ENCODE assay signal across 22 cellular contexts in the genomic region with DNA sequence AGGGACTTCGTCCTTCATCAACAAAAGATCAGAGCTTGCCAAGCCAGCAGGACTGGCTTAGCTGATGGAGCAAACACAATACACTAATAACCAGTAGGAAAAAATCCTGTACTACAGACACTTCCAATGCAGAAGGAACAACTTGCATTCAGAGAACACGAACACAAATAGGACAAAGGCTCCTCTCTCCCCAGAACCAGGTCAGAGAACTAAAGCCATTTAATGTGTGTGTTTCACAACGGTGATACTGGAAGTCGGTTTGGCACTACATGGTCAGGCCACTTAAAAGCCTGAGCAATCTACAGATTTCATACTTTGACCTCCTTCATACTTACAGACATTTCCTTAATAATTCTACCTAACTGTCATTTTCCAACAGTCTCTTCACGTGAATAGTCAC. TPM values are rescaled to one million over a fixed set of nuclear protein-coding genes. Genes with fewer than 3 reads are reported as not detected.
A peak's percentile ranks its signal among the peaks of the same experiment; 100 is the strongest.
DNase-seq lines count a peak whose midpoint lies in the region; ATAC-seq and TF ChIP-seq lines count a peak whose summit lies in the region.
"Had no signal": no experiment of that assay in that cellular context is flagged by ENCODE, and none has a peak within 500 bp of the region (broad histone marks: within the 10 kb centered on the region; RNA-seq: fewer than 3 reads in every experiment).

No MANE protein-coding gene starts in this region.

- H3K4me1 ChIP-seq in PC-9 (replicated peaks; ENCODE audit: insufficient read depth), result peaks cover 56% of the 10 kb centered on the region
- H3K4me1 ChIP-seq in esophagus (ENCODE audit: control insufficient read depth in 2 of 2, insufficient read depth in 2 of 2, low read length in 1 of 2), result peaks cover 4% of the 10 kb centered on the region in 2 donors
- peaks cover 68 to 80% of the 10 kb centered on the region in 2 donors for H3K4me1 ChIP-seq in gastrocnemius medialis

- H3K36me3 ChIP-seq in PC-9 (ENCODE audit: low read depth), result 0 out of 2 replicates have a peak, but pooled peaks cover 21% of the 10 kb centered on the region
- H3K36me3 ChIP-seq in esophagus (ENCODE audit: control insufficient read depth in 2 of 2, insufficient read depth in 2 of 2, low read length in 1 of 2), result peaks cover 0 to 6% of the 10 kb centered on the region in 2 donors
- peaks cover 0 to 12% of the 10 kb centered on the region in 2 donors for H3K36me3 ChIP-seq in gastrocnemius medialis

- peak overlapping the region; percentile 24 for H3K4me3 Mint-ChIP-seq in activated naive CD4-positive, alpha-beta T cell treated with anti-CD3 and anti-CD28 coated beads, Interleukin-2, amount 50 U/mL, for 24 hours

- DNase-seq in activated naive CD4-positive, alpha-beta T cell treated with anti-CD3 and anti-CD28 coated beads, Interleukin-2, amount 50 U/mL, for 72 hours (ENCODE audit: low spot score in 2 of 2), result no peak
- DNase-seq in PC-9 (no peak), gastrocnemius medialis (no peak), NOMO-1 treated with dmso at 0.1 percent for 144 hours (lab: John Stamatoyannopoulos, UW; ENCODE audit: unreplicated experiment) (no peak), activated gamma-delta T cell treated with Interleukin-2 at 50 U/mL for 16 hours (no peak), HuH-7.5 (ENCODE audit: low spot score) (no peak)
- DNase-seq: DMS 273 treated with DMSO at 0.1 percent for 48 hours; GDM1; KG1; NCI-H1436; NCI-H2029; NCI-H2171; NCI-H446; NK-92 treated with Interleukin-12 subunit alpha and Interleukin-12 subunit beta, amount 100 ng/mL, for 24 hours; OCI-M1; RPMI8226 had no signal

- H3K9me3 ChIP-seq in PC-9 (ENCODE audit: insufficient read depth, low read depth) (no peaks in the 10 kb centered on the region), esophagus (ENCODE audit: control insufficient read depth in 2 of 2, insufficient read depth in 1 of 2, low read depth in 1 of 2, low read length in 1 of 2) (no peaks in the 10 kb centered on the region), gastrocnemius medialis (no peaks in the 10 kb centered on the region)
- H3K9me3 ChIP-seq: A549; BLaER1 treated with 17β-estradiol and CSF1 and Interleukin-3, amounts not matched to agents 10 nM and 100 nM; HAP-1 had no signal

- intact Hi-C loops in PC-9 (cut with micrococcal nuclease; ENCODE audit: unreplicated experiment) (no loop called here), gastrocnemius medialis (cut with DNase I; ENCODE audit: low total_unique reads) (no loop called here)

- H3K9me3 Mint-ChIP-seq in activated naive CD4-positive, alpha-beta T cell treated with anti-CD3 and anti-CD28 coated beads, Interleukin-2, amount 50 U/mL, for 24 hours, result no peaks in the 10 kb centered on the region
- H3K9me3 Mint-ChIP-seq in activated naive CD4-positive, alpha-beta T cell treated with anti-CD3 and anti-CD28 coated beads, Interleukin-2, amount 50 U/mL, for 72 hours, result no peaks in the 10 kb centered on the region

- CTCF ChIA-PET in PC-9 (lab: Charles Lee), result no interaction called here

- no peak overlapping the region for H3K4me3 ChIP-seq in PC-9
- no peak overlapping the region for H3K4me3 ChIP-seq in esophagus (ENCODE audit: low read depth in 1 of 2, low read length in 2 of 2)
- H3K4me3 ChIP-seq in gastrocnemius medialis, result no peak overlapping the region
- H3K4me3 ChIP-seq: A549; BLaER1 treated with 17β-estradiol and CSF1 and Interleukin-3, amounts not matched to agents 10 nM and 100 nM; GM12878; HAP-1 had no signal

- no peak overlapping the region for H3K27ac Mint-ChIP-seq in activated naive CD4-positive, alpha-beta T cell treated with anti-CD3 and anti-CD28 coated beads, Interleukin-2, amount 50 U/mL, for 24 hours
- H3K27ac Mint-ChIP-seq in activated naive CD4-positive, alpha-beta T cell treated with anti-CD3 and anti-CD28 coated beads, Interleukin-2, amount 50 U/mL, for 72 hours, result no peak overlapping the region

- H3K4me1 Mint-ChIP-seq in activated naive CD4-positive, alpha-beta T cell treated with anti-CD3 and anti-CD28 coated beads, Interleukin-2, amount 50 U/mL, for 24 hours, result peaks cover 62% of the 10 kb centered on the region

- H3K36me3 Mint-ChIP-seq in activated naive CD4-positive, alpha-beta T cell treated with anti-CD3 and anti-CD28 coated beads, Interleukin-2, amount 50 U/mL, for 24 hours, result peaks cover 14% of the 10 kb centered on the region
- peaks cover 21 to 34% of the 10 kb centered on the region in 2 donors for H3K36me3 Mint-ChIP-seq in activated naive CD4-positive, alpha-beta T cell treated with anti-CD3 and anti-CD28 coated beads, Interleukin-2, amount 50 U/mL, for 72 hours

- H3K9me2 ChIP-seq in PC-9 (ENCODE audit: insufficient read depth), result no peaks in the 10 kb centered on the region

- H3K27me3 Mint-ChIP-seq in activated naive CD4-positive, alpha-beta T cell treated with anti-CD3 and anti-CD28 coated beads, Interleukin-2, amount 50 U/mL, for 24 hours, result no peaks in the 10 kb centered on the region

- in situ Hi-C loops in gastrocnemius medialis (cut with MboI; ENCODE audit: low sequenced_read_pairs in 4 of 4), result no loop called here

- no TSS peak for BruUV-seq in PC-9 (replicated peaks; lab: Mats Ljungman, UMichigan)

- TF ChIP-seq CTCF in PC-9 (conservative IDR thresholded peaks at IDR 0.05) (no peak), gastrocnemius medialis (IDR thresholded peaks at IDR 0.05 in 4 of 5, conservative IDR thresholded peaks at IDR 0.05 in 1 of 5) (no peak)

- POLR2A ChIA-PET in PC-9 (lab: Charles Lee; ENCODE audit: unreplicated experiment), result no interaction called here

- H3F3A ChIP-seq in PC-9 (ENCODE audit: insufficient read depth, low read depth), result peaks cover 57% of the 10 kb centered on the region

- H3K27ac ChIP-seq in PC-9 (peak overlapping the region; percentile 51), esophagus (ENCODE audit: low read depth in 2 of 2, low read length in 1 of 2) (peak overlapping the region; percentile 55 to 67), gastrocnemius medialis (peak overlapping the region; percentile 27 to 97 (median 80))
- H3K27ac ChIP-seq: A549 had no signal

- no peak for ATAC-seq in activated naive CD4-positive, alpha-beta T cell treated with anti-CD3 and anti-CD28 coated beads, Interleukin-2, amount 50 U/mL, for 72 hours
- peak; percentile 71 to 74 for ATAC-seq in gastrocnemius medialis
- ATAC-seq: A549, GM12878 had no signal

- H3K27me3 ChIP-seq in PC-9 (ENCODE audit: insufficient read depth, low read depth) (no peaks in the 10 kb centered on the region), esophagus (ENCODE audit: control insufficient read depth in 1 of 2, insufficient read depth in 2 of 2, low read length in 2 of 2) (no peaks in the 10 kb centered on the region), gastrocnemius medialis (no peaks in the 10 kb centered on the region)
- H3K27me3 ChIP-seq: BLaER1 treated with 17β-estradiol and CSF1 and Interleukin-3, amounts not matched to agents 10 nM and 100 nM had no signal

- no peak overlapping the region for H3K4me2 ChIP-seq in PC-9
- H3K4me2 ChIP-seq: A549; BLaER1 treated with 17β-estradiol and CSF1 and Interleukin-3, amounts not matched to agents 10 nM and 100 nM had no signal

- WGBS in esophagus, 2 donors, result 68 to 79% methylated on average over 5 of the region's 5 CpGs

- no peak overlapping the region for H2AFZ ChIP-seq in PC-9

- no peak for TF ChIP-seq POLR2A in gastrocnemius medialis (IDR thresholded peaks at IDR 0.05)

- H3K79me2 ChIP-seq in PC-9 (ENCODE audit: low read depth), result peaks cover 84% of the 10 kb centered on the region

- peaks cover 6% of the 10 kb centered on the region for H4K20me1 ChIP-seq in PC-9 (ENCODE audit: insufficient read depth)

RNA-seq across cellular contexts. Expression of a gene that starts 6.3 kb away (rescaled TPM):
- total RNA-seq in activated naive CD4-positive, alpha-beta T cell treated with anti-CD3 and anti-CD28 coated beads, Interleukin-2, amount 50 U/mL, for 72 hours, result 100 to 1,000 TPM; 319 to 351 TPM
- total RNA-seq in PC-9 (2021), result 203 and 205 TPM in 2 replicates
- polyA plus RNA-seq in esophagus, result 10 to 100 TPM; 53.7 to 98.0 TPM
- 100 to 1,000 TPM; 211 to 359 (median 271) TPM for total RNA-seq in gastrocnemius medialis

RNA-seq across cellular contexts. Expression of a gene that starts 22.0 kb away (rescaled TPM):
- 100 to 1,000 TPM in 1 of 2 donors, 10 to 100 TPM in 1; 58.2 to 112 TPM for total RNA-seq in activated naive CD4-positive, alpha-beta T cell treated with anti-CD3 and anti-CD28 coated beads, Interleukin-2, amount 50 U/mL, for 72 hours
- 78.2 and 82.1 TPM in 2 replicates for total RNA-seq in PC-9 (2021)
- polyA plus RNA-seq in esophagus, result 10 to 100 TPM; 62.1 to 75.3 TPM
- total RNA-seq in gastrocnemius medialis, result 10 to 100 TPM; 21.7 to 59.1 (median 28.4) TPM

RNA-seq across cellular contexts. Expression of a gene that starts 27.0 kb away (rescaled TPM):
- 1 to 10 TPM; 5.2 to 6.3 TPM for total RNA-seq in activated naive CD4-positive, alpha-beta T cell treated with anti-CD3 and anti-CD28 coated beads, Interleukin-2, amount 50 U/mL, for 72 hours
- total RNA-seq in PC-9 (2021), result 6.5 and 6.9 TPM in 2 replicates
- 1 to 10 TPM; 5.5 to 7.0 TPM for polyA plus RNA-seq in esophagus
- total RNA-seq in gastrocnemius medialis, result 10 to 100 TPM; 17.7 to 90.1 (median 54.5) TPM

RNA-seq across cellular contexts. Expression of a gene that starts 35.6 kb away (rescaled TPM):
- total RNA-seq in activated naive CD4-positive, alpha-beta T cell treated with anti-CD3 and anti-CD28 coated beads, Interleukin-2, amount 50 U/mL, for 72 hours, result 10 to 100 TPM; 26.4 to 35.8 TPM
- total RNA-seq in PC-9 (2021) (59.4 and 62.8 TPM in 2 replicates), gastrocnemius medialis (10 to 100 TPM; 14.7 to 30.9 (median 18.9) TPM)
- polyA plus RNA-seq in esophagus, result 1 to 10 TPM; 4.9 to 9.3 TPM

RNA-seq across cellular contexts. Expression of a gene that starts 40.0 kb away (rescaled TPM):
- 10 to 100 TPM; 54.0 to 71.4 TPM for total RNA-seq in activated naive CD4-positive, alpha-beta T cell treated with anti-CD3 and anti-CD28 coated beads, Interleukin-2, amount 50 U/mL, for 72 hours
- total RNA-seq in PC-9 (2021) (78.1 and 82.8 TPM in 2 replicates), gastrocnemius medialis (10 to 100 TPM in 2 of 4 donors, 1 to 10 TPM in 2; 7.8 to 33.0 (median 11.6) TPM)
- 10 to 100 TPM; 18.1 to 44.7 TPM for polyA plus RNA-seq in esophagus

Comparison
In these comparisons a context has a peak if more than half of its experiments do, and no peak if none do; other contexts are left out.
1. ATAC-seq: peak in gastrocnemius medialis (2 of 2); none in activated naive CD4-positive, alpha-beta T cell treated with anti-CD3 and anti-CD28 coated beads, Interleukin-2, amount 50 U/mL, for 72 hours (0 of 2).
2. Peak in every context shown above with its lines, with median percentiles within 50 percentile points of each other: H3K27ac ChIP-seq.